10 cellular contexts compared by ENCODE assay signal in genomic region chr12:52181757-52182156, GRCh38. TPM values are rescaled to one million over a fixed set of nuclear protein-coding genes. Genes with fewer than 3 reads are reported as not detected.
DNase-seq lines count a peak whose midpoint lies in the region; ATAC-seq, FAIRE-seq and TF ChIP-seq lines count a peak whose summit lies in the region.
"Had no signal": no experiment of that assay in that cellular context is flagged by ENCODE, and none has a peak within 500 bp of the region (broad histone marks: within the 10 kb centered on the region; RNA-seq: fewer than 3 reads in every experiment).

No MANE protein-coding gene starts in this region.

- no peak overlapping the region for H3K4me3 ChIP-seq in BLaER1
- no peak overlapping the region for H3K4me3 ChIP-seq in SJCRH30

- no peak for TF ChIP-seq CTCF in D721Med (IDR thresholded peaks at IDR 0.05; ENCODE audit: insufficient read depth, missing control alignments)

- peak overlapping the region; percentile 44; the same call in 1 of the 2 replicates for H3K4me2 ChIP-seq in BLaER1

- DNase-seq in LHCN-M2 (ENCODE audit: low read depth): peak; percentile 86
- DNase-seq in SJCRH30: peak; percentile 91 to 96
- peak; percentile 80 for DNase-seq in iPS-NIHi11 (ENCODE audit: low spot score)
- DNase-seq in kidney glomerular epithelial cell (lab: John Stamatoyannopoulos, UW): no peak
- DNase-seq in D721Med (ENCODE audit: insufficient read length, low spot score): no peak
- DNase-seq: activated CD4-positive, alpha-beta T cell treated with anti-CD3 and anti-CD28 coated beads, Interleukin-2, amount 50 U/mL, for 4 hours; central memory CD4-positive, alpha-beta T cell had no signal

- no peak overlapping the region for H3K27ac ChIP-seq in BLaER1
- H3K27ac ChIP-seq in SJCRH30: peak overlapping the region; percentile 91

- H3K4me1 ChIP-seq in BLaER1 (peaks cover 64% of the 10 kb centered on the region), SJCRH30 (peaks cover 65% of the 10 kb centered on the region)

- H4K20me1 ChIP-seq in BLaER1: no peaks in the 10 kb centered on the region

- H3K27me3 ChIP-seq in BLaER1 (no peaks in the 10 kb centered on the region), SJCRH30 (no peaks in the 10 kb centered on the region)

- ATAC-seq in HG02870 (IDR thresholded peaks at IDR 0.05; ENCODE audit: unreplicated experiment) (no peak), HG02938 (IDR thresholded peaks at IDR 0.05; ENCODE audit: unreplicated experiment) (no peak)

- no peak overlapping the region for H3K9ac ChIP-seq in BLaER1

- H3K9me3 ChIP-seq in BLaER1: no peaks in the 10 kb centered on the region
- H3K9me3 ChIP-seq in SJCRH30 (replicated peaks): no peaks in the 10 kb centered on the region

- no peak for FAIRE-seq in D721Med (lab: Jason Lieb, UNC)

- H3K36me3 ChIP-seq in BLaER1 (no peaks in the 10 kb centered on the region), SJCRH30 (peaks cover 63% of the 10 kb centered on the region)

RNA-seq across cellular contexts. Expression of gene KRT80, which starts 10.1 kb away (rescaled TPM):
- total RNA-seq in LHCN-M2 (2014; rRNA removed): 4.2 and 6.7 TPM in 2 replicates
- polyA plus RNA-seq in LHCN-M2 (2012): 18.8 TPM
- total RNA-seq in SJCRH30 (2014; rRNA removed; shearing (Covaris generic)): 45.7 and 49.0 TPM in 2 replicates

RNA-seq across cellular contexts. Expression of gene KRT7, which starts 51.3 kb away (rescaled TPM):
- 0.40 and 2.2 TPM in 2 replicates for total RNA-seq in LHCN-M2 (2014; rRNA removed)
- polyA plus RNA-seq in LHCN-M2 (2012): 11.4 TPM
- total RNA-seq in SJCRH30 (2014; rRNA removed; shearing (Covaris generic)): 1.5 and 2.8 TPM in 2 replicates

Comparison
In these comparisons a context has a peak if more than half of its experiments do, and no peak if none do; other contexts are left out.
1. DNase-seq: peak in LHCN-M2 (single experiment), SJCRH30 (2 of 2) and iPS-NIHi11 (single experiment); none in kidney glomerular epithelial cell (single experiment) and D721Med (single experiment).